ENCODE assay signal across 1 cellular context in the genomic region with DNA sequence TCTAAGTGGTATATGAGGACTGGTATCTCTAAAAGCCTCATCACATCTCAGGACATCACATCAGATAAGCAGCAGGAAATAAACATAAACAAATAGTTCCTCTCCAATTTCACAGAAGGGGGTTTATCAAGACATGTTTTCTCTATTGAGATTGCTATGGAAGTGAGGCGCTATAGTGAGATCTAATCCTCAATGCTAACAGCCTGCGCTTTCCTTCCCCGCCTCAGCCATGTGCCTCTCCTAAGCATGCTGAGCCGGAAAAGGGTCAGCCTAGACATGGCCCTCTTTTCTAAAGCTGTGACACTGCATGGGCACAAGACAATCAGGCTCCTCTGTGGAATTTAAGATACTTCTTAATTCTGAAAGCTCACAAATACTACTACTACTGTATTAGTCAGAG.
TF ChIP-seq lines count a peak whose summit lies in the region.

No MANE protein-coding gene starts in this region.

TF ChIP-seq in SK-N-SH, 30 proteins besides CTCF, POLR2A, EP300 and RAD21:
- TF ChIP-seq, protein P1, sequence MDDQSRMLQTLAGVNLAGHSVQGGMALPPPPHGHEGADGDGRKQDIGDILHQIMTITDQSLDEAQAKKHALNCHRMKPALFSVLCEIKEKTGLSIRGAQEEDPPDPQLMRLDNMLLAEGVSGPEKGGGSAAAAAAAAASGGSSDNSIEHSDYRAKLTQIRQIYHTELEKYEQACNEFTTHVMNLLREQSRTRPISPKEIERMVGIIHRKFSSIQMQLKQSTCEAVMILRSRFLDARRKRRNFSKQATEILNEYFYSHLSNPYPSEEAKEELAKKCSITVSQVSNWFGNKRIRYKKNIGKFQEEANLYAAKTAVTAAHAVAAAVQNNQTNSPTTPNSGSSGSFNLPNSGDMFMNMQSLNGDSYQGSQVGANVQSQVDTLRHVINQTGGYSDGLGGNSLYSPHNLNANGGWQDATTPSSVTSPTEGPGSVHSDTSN (IDR thresholded peaks at IDR 0.05) = no peak
- TF ChIP-seq, protein P2, sequence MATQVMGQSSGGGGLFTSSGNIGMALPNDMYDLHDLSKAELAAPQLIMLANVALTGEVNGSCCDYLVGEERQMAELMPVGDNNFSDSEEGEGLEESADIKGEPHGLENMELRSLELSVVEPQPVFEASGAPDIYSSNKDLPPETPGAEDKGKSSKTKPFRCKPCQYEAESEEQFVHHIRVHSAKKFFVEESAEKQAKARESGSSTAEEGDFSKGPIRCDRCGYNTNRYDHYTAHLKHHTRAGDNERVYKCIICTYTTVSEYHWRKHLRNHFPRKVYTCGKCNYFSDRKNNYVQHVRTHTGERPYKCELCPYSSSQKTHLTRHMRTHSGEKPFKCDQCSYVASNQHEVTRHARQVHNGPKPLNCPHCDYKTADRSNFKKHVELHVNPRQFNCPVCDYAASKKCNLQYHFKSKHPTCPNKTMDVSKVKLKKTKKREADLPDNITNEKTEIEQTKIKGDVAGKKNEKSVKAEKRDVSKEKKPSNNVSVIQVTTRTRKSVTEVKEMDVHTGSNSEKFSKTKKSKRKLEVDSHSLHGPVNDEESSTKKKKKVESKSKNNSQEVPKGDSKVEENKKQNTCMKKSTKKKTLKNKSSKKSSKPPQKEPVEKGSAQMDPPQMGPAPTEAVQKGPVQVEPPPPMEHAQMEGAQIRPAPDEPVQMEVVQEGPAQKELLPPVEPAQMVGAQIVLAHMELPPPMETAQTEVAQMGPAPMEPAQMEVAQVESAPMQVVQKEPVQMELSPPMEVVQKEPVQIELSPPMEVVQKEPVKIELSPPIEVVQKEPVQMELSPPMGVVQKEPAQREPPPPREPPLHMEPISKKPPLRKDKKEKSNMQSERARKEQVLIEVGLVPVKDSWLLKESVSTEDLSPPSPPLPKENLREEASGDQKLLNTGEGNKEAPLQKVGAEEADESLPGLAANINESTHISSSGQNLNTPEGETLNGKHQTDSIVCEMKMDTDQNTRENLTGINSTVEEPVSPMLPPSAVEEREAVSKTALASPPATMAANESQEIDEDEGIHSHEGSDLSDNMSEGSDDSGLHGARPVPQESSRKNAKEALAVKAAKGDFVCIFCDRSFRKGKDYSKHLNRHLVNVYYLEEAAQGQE (IDR thresholded peaks at IDR 0.05; ENCODE audit: low read depth, low read length) = no peak
- TF ChIP-seq TAF1 (IDR thresholded peaks at IDR 0.05; ENCODE audit: borderline replicate concordance, low read depth, low read length) = no peak
- no peak for TF ChIP-seq TEAD4 (IDR thresholded peaks at IDR 0.05; ENCODE audit: borderline replicate concordance, insufficient read depth)
- TF ChIP-seq TCF12 (IDR thresholded peaks at IDR 0.05) = no peak
- TF ChIP-seq RCOR1 (IDR thresholded peaks at IDR 0.05; ENCODE audit: low read length) = no peak
- no peak for TF ChIP-seq CHD2 (IDR thresholded peaks at IDR 0.05; ENCODE audit: low read length, partially characterized antibody)
- no peak for TF ChIP-seq FOXM1 (IDR thresholded peaks at IDR 0.05; ENCODE audit: low read depth)
